In the genomic region with DNA sequence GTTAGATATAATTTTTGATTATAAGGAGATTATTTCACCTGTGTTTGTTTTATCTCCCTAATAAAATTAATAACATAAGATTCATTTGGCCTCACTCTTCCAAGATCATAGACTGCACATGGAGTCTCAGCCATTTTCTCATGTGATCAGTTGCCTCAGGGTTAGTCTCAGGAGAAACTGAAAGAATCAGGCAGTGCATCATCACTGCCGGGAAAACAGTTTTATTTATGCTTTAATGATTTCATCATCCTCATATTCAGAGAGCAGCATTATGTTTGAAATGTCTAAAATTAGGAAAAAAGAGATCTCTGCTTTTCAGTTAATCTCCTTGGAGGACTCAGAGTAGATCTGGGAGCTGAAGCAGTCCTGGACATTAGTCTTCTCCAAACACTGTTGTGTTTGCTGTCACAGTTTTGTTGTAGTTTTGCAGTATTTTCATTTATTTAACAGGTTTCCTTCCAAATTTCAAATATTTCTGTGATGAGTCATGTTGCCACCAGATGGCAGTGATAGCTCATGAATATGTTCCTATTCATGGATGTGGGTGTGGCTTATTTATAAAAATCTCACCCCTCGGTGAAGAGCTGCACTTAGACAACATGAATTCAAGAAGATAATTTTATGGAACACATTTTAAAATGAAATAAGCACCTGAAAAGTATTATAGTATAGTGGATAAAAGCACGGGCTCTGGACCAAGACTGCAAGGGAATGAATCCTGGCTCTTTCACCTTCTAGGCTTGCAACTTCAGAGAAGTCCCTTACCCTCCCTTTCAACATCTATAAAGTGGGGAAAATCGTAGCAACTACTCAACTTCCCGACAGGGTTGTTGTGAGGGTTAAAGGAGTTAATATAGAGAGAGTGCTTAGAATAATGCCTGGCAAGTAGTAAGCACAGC, we compare ENCODE assay signal across 8 cellular contexts. TPM values are rescaled to one million over a fixed set of nuclear protein-coding genes. Genes with fewer than 3 reads are reported as not detected.
DNase-seq lines count a peak whose midpoint lies in the region; ATAC-seq and TF ChIP-seq lines count a peak whose summit lies in the region.

No MANE protein-coding gene starts in this region.

- H3K79me2 ChIP-seq in ACC112 (ENCODE audit: control insufficient read depth, insufficient read depth, low read length, unreplicated experiment), result no peaks in the 10 kb centered on the region

- H3K27me3 ChIP-seq in ACC112 (ENCODE audit: insufficient read depth, low read length), result no peaks in the 10 kb centered on the region

- H2AFZ ChIP-seq in ACC112 (ENCODE audit: low read length, unreplicated experiment), result peak overlapping the region; percentile 16

- TF ChIP-seq POLR2A in NB4 (IDR thresholded peaks at IDR 0.05; ENCODE audit: extremely low read depth, insufficient read length), result no peak

- H3K4me1 ChIP-seq in ACC112 (ENCODE audit: control insufficient read depth, insufficient read depth, low read length, unreplicated experiment), result peaks cover 17% of the 10 kb centered on the region

- H3K4me3 ChIP-seq in ACC112 (ENCODE audit: low read depth, low read length), result peak overlapping the region; percentile 22
- H3K4me3 ChIP-seq in NB4 (ENCODE audit: low read depth, low read length), result no peak overlapping the region
- H3K4me3 ChIP-seq in epithelial cell of proximal tubule (ENCODE audit: low read depth, low read length), result no peak overlapping the region

- DNase-seq in GM03348 (ENCODE audit: low spot score), result peak; percentile 81
- DNase-seq in NB4 (ENCODE audit: low read depth), result peak; percentile 64
- DNase-seq in epithelial cell of proximal tubule (ENCODE audit: low read depth), result peak; percentile 29
- DNase-seq in myocyte (ENCODE audit: low read depth), result peak; percentile 75

- H3K27ac ChIP-seq in ACC112 (ENCODE audit: low read depth, low read length), result peak overlapping the region; percentile 89

- TF ChIP-seq CTCF in NB4 (IDR thresholded peaks at IDR 0.05; ENCODE audit: low read depth, low read length) (peak; percentile 40), epithelial cell of proximal tubule (conservative IDR thresholded peaks at IDR 0.05; ENCODE audit: low read depth, low read length) (peak; percentile 51)

- peaks cover 42% of the 10 kb centered on the region for H3K36me3 ChIP-seq in ACC112 (ENCODE audit: insufficient read depth, low read length)

- ATAC-seq in SK-N-SH treated with all-trans-retinoic acid at 6 μM for 48 hours, result peak; percentile 90
- ATAC-seq in HG03442 (IDR thresholded peaks at IDR 0.05; ENCODE audit: unreplicated experiment), result no peak
- no peak for ATAC-seq in HG03439 (IDR thresholded peaks at IDR 0.05; ENCODE audit: unreplicated experiment)

TF ChIP-seq in SK-N-SH treated with all-trans-retinoic acid at 6 μM for 48 hours, 23 proteins besides CTCF, POLR2A, EP300 and RAD21:
- TF ChIP-seq SNAI2 (CRISPR knock-in tag; IDR thresholded peaks at IDR 0.05) (no peak), BACH2 (CRISPR knock-in tag; IDR thresholded peaks at IDR 0.05; ENCODE audit: borderline replicate concordance) (no peak), OSR1 (CRISPR knock-in tag; IDR thresholded peaks at IDR 0.05) (no peak), TOX (CRISPR knock-in tag; IDR thresholded peaks at IDR 0.05; ENCODE audit: borderline replicate concordance) (no peak), ZC3H10 (CRISPR knock-in tag; IDR thresholded peaks at IDR 0.05) (no peak), ZNF565 (CRISPR knock-in tag; conservative IDR thresholded peaks at IDR 0.05; ENCODE audit: low read depth) (no peak), ZFP3 (CRISPR knock-in tag; IDR thresholded peaks at IDR 0.05) (no peak), CSRNP3 (CRISPR knock-in tag; IDR thresholded peaks at IDR 0.05) (no peak), PPARA (CRISPR knock-in tag; IDR thresholded peaks at IDR 0.05; ENCODE audit: borderline replicate concordance) (no peak), TCF4 (CRISPR knock-in tag; IDR thresholded peaks at IDR 0.05; ENCODE audit: borderline replicate concordance) (no peak), ISL1 (CRISPR knock-in tag; IDR thresholded peaks at IDR 0.05) (no peak), GLIS3 (CRISPR knock-in tag; IDR thresholded peaks at IDR 0.05) (no peak), CSDC2 (CRISPR knock-in tag; IDR thresholded peaks at IDR 0.05) (no peak), ESRRG (CRISPR knock-in tag; IDR thresholded peaks at IDR 0.05) (no peak), ZNF8 (CRISPR knock-in tag; IDR thresholded peaks at IDR 0.05) (no peak), RARB (CRISPR knock-in tag; IDR thresholded peaks at IDR 0.05) (no peak), PATZ1 (CRISPR knock-in tag; IDR thresholded peaks at IDR 0.05; ENCODE audit: borderline replicate concordance) (no peak), TSHZ2 (CRISPR knock-in tag; IDR thresholded peaks at IDR 0.05) (no peak), ZNF70 (CRISPR knock-in tag; IDR thresholded peaks at IDR 0.05) (no peak), ARNTL (CRISPR knock-in tag; IDR thresholded peaks at IDR 0.05; ENCODE audit: borderline replicate concordance, low read depth) (no peak)

RNA-seq across cellular contexts. Expression of gene CHD1L, which starts 31.2 kb away (rescaled TPM):
- 28.0 and 34.7 TPM in 2 replicates for total RNA-seq in epithelial cell of proximal tubule
- total RNA-seq in myocyte, result 15.9 and 16.6 TPM in 2 replicates
- 14.5 TPM for polyA plus RNA-seq in myocyte (2012)

RNA-seq across cellular contexts. Expression of gene FMO5, which starts 48.5 kb away (rescaled TPM):
- total RNA-seq in epithelial cell of proximal tubule, result 0.29 and 1.0 TPM in 2 replicates
- 0.99 and 2.6 TPM in 2 replicates for total RNA-seq in myocyte
- polyA plus RNA-seq in myocyte (2012), result 1.2 TPM

Comparison
In these comparisons a context has a peak if more than half of its experiments do, and no peak if none do; other contexts are left out.
1. DNase-seq: peak in every context shown above with its lines; median percentile 81 in GM03348; 75 in myocyte; 64 in NB4; 29 in epithelial cell of proximal tubule.